Comparison of ENCODE assay signal across 22 cellular contexts in the genomic region with DNA sequence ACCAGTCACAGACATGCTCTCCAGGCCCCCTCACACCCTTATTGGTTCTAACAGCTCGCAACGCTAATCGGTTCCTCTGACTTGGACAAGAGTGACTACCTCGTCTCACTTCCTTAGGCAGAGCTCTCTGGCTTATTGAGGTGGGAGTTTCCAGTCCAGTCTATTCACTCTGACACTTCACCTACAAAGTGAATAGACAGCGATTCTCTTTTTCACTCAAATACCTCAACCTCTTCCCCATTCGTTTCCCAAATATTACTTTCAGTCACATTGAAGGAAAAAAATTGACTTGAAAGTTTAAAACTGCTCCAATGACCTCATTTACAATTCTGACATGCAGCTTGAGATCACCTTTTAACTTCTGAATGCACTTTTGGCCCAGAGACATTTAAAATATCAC. TPM values are rescaled to one million over a fixed set of nuclear protein-coding genes. Genes with fewer than 3 reads are reported as not detected.
A peak's percentile ranks its signal among the peaks of the same experiment; 100 is the strongest.
DNase-seq lines count a peak whose midpoint lies in the region; ATAC-seq and TF ChIP-seq lines count a peak whose summit lies in the region.
"Had no signal": no experiment of that assay in that cellular context is flagged by ENCODE, and none has a peak within 500 bp of the region (broad histone marks: within the 10 kb centered on the region; RNA-seq: fewer than 3 reads in every experiment).

No MANE protein-coding gene starts in this region.

- DNase-seq in epithelial cell of proximal tubule (ENCODE audit: low read depth) (peak; percentile 16), SJCRH30 (no peak), NCI-H524 (lab: John Stamatoyannopoulos, UW) (no peak), thyroid gland (no peak)
- DNase-seq: ACHN; BE2C; C1 segment of cervical spinal cord; CD4-positive, CD25-positive, alpha-beta regulatory T cell; CD8-positive, alpha-beta memory T cell; COR-L47; DMS 273 treated with DMSO at 0.1 percent for 48 hours; DMS53; DND-41; EL; H9; IMR-90; Karpas-422; KBM-7 had no signal

- TF ChIP-seq CTCF in epithelial cell of proximal tubule (conservative IDR thresholded peaks at IDR 0.05; ENCODE audit: low read depth, low read length) (no peak), thyroid gland (IDR thresholded peaks at IDR 0.05) (no peak)

- H3K4me1 ChIP-seq in SJCRH30 (no peaks in the 10 kb centered on the region), thyroid gland (peaks cover 0 to 5% of the 10 kb centered on the region in 2 donors)
- H3K4me1 ChIP-seq: BE2C had no signal

- intact Hi-C loops in thyroid gland (cut with DNase I), result no loop called here

- ATAC-seq in GM18867 (IDR thresholded peaks at IDR 0.05; ENCODE audit: unreplicated experiment) (peak; percentile 41), HG02870 (IDR thresholded peaks at IDR 0.05; ENCODE audit: unreplicated experiment) (peak; percentile 64), HG02610 (IDR thresholded peaks at IDR 0.05; ENCODE audit: unreplicated experiment) (no peak)

- H3K4me3 ChIP-seq in epithelial cell of proximal tubule (ENCODE audit: low read depth, low read length) (no peak overlapping the region), SJCRH30 (no peak overlapping the region), thyroid gland (replicated peaks in 1 of 3) (no peak overlapping the region)

- WGBS in thyroid gland, 2 donors, result 90 to 91% methylated on average over 6 of the region's 6 CpGs

- no peaks in the 10 kb centered on the region for H3K36me3 ChIP-seq in SJCRH30
- no peaks in the 10 kb centered on the region for H3K36me3 ChIP-seq in thyroid gland
- H3K36me3 ChIP-seq: BE2C had no signal

- no peak for TF ChIP-seq POLR2A in thyroid gland (IDR thresholded peaks at IDR 0.05)

- no peak overlapping the region for H3K27ac ChIP-seq in SJCRH30
- H3K27ac ChIP-seq in thyroid gland, result no peak overlapping the region

- H3K27me3 ChIP-seq in SJCRH30 (no peaks in the 10 kb centered on the region), thyroid gland (no peaks in the 10 kb centered on the region)

- H3K9me3 ChIP-seq in SJCRH30 (replicated peaks) (no peaks in the 10 kb centered on the region), thyroid gland (no peaks in the 10 kb centered on the region)
- H3K9me3 ChIP-seq: BE2C had no signal

RNA-seq across cellular contexts. Expression of gene HELT, which starts 17.7 kb away (rescaled TPM):
- total RNA-seq in epithelial cell of proximal tubule (not detected in 2 replicates), thyroid gland (not detected)
- not detected in 2 replicates for total RNA-seq in SJCRH30 (2014; rRNA removed; shearing (Covaris generic))
- total RNA-seq: CD4-positive, CD25-positive, alpha-beta regulatory T cell; CD8-positive, alpha-beta memory T cell; G401; H9; IMR-90 had no signal
